In the genomic region with DNA sequence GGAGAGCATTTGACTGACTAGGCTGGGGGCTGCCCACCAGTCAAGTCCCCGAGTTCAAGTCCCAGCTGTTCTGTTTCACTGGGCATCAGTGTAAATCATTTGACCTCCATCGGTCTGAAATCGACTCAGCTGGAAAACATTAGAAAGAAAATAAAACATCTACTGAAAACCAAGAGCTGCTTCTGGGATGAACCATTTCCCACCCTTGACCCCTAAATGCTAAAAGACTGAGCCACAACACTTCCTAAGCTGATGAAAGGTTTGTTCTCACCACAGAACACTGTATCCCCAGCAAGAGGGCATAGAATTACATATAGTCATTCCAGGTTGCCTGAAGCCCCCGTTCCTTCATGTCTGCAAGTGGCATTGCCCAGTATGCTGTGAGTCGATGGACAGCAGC, we compare ENCODE assay signal across 13 cellular contexts.
DNase-seq lines count a peak whose midpoint lies in the region; ATAC-seq and TF ChIP-seq lines count a peak whose summit lies in the region.
"Had no signal": no experiment of that assay in that cellular context is flagged by ENCODE, and none has a peak within 500 bp of the region (broad histone marks: within the 10 kb centered on the region; RNA-seq: fewer than 3 reads in every experiment).

No MANE protein-coding gene starts in this region.

- ATAC-seq in WTC11 (no peak), right cardiac atrium (no peak), GM21528 (IDR thresholded peaks at IDR 0.05; ENCODE audit: low FRiP score, unreplicated experiment) (no peak)

- H3K27ac Mint-ChIP-seq in WTC11, result 0 out of 2 replicates have a peak overlapping the region, but pooled peaks have one; percentile 41

- H3K36me3 Mint-ChIP-seq in WTC11, result peaks cover 24% of the 10 kb centered on the region

- no peak overlapping the region for H3K4me3 ChIP-seq in right cardiac atrium (ENCODE audit: low read length)
- H3K4me3 ChIP-seq: gastrocnemius medialis, SJSA1 had no signal

- H3K4me1 Mint-ChIP-seq in WTC11, result peaks cover 22% of the 10 kb centered on the region

- no peaks in the 10 kb centered on the region for H3K27me3 Mint-ChIP-seq in WTC11 (ENCODE audit: low read depth)

- DNase-seq in GM04504 (ENCODE audit: low read depth) (peak; percentile 32), WTC11 (ENCODE audit: low spot score) (no peak), right cardiac atrium (no peak), stromal cell of bone marrow (ENCODE audit: low read depth) (peak; percentile 44), NCI-H146 treated with DMSO at 0.1 percent for 48 hours (lab: John Stamatoyannopoulos, UW; ENCODE audit: unreplicated experiment) (no peak), NCI-H146 (lab: John Stamatoyannopoulos, UW) (no peak)
- DNase-seq in NK-92 treated with Interleukin-12 subunit alpha and Interleukin-12 subunit beta, amount 100 ng/mL, for 24 hours (lab: John Stamatoyannopoulos, UW), result no peak
- DNase-seq: activated CD4-positive, alpha-beta T cell treated with anti-CD3 and anti-CD28 coated beads, Interleukin-2, amount 50 U/mL, for 4 hours; NCI-H446; stimulated activated CD4-positive, alpha-beta T cell treated with anti-CD3 and anti-CD28 coated beads, Interleukin-12 subunit alpha, Interleukin-12 subunit beta, amount 100 ng/mL, for 4 hours had no signal

- H3K27me3 ChIP-seq in right cardiac atrium (ENCODE audit: control insufficient read depth, insufficient read depth), result no peaks in the 10 kb centered on the region
- H3K27me3 ChIP-seq: gastrocnemius medialis, SJSA1 had no signal

- TF ChIP-seq CTCF in WTC11 (IDR thresholded peaks at IDR 0.05), result no peak

- H3K4me3 Mint-ChIP-seq in WTC11, result no peak overlapping the region

- peak overlapping the region; percentile 64 for H3K27ac ChIP-seq in right cardiac atrium (ENCODE audit: low read length)
- H3K27ac ChIP-seq: SJSA1 had no signal

- peaks cover 7% of the 10 kb centered on the region for H3K4me1 ChIP-seq in right cardiac atrium (ENCODE audit: control insufficient read depth, insufficient read depth, low read length)
- H3K4me1 ChIP-seq: gastrocnemius medialis had no signal

- no peaks in the 10 kb centered on the region for H3K9me3 Mint-ChIP-seq in WTC11

- H3K9me3 ChIP-seq in right cardiac atrium (ENCODE audit: control insufficient read depth, low read length), result no peaks in the 10 kb centered on the region
- H3K9me3 ChIP-seq: gastrocnemius medialis, SJSA1 had no signal

- intact Hi-C loops in right cardiac atrium (cut with DNase I), result loop anchor here (5.0 to 10.0 kb wide), 4 partner anchors 234 to 437 kb away; partner anchors contain the start of gene TAB2 (in 1 of the 4)

- POLR2A ChIA-PET in WTC11 (lab: Charles Lee), result interaction anchor here (0.5 kb wide), 1 partner anchor 674 kb away, joined by 4 read pairs; no protein-coding TSS in a partner anchor

- 68% methylated on average over 5 of the region's 5 CpGs for WGBS in right cardiac atrium

- CTCF ChIA-PET in WTC11 (lab: Charles Lee), result interaction anchor here (0.6 to 1.6 kb wide), 6 partner anchors 29 to 521 kb away, joined by 3 to 11 read pairs (median 5); no protein-coding TSS in a partner anchor

TF ChIP-seq in WTC11, 78 proteins besides CTCF, POLR2A, EP300 and RAD21:
- no peak for TF ChIP-seq IRF2 (CRISPR knock-in tag; IDR thresholded peaks at IDR 0.05; ENCODE audit: borderline replicate concordance, low read depth)
- no peak for TF ChIP-seq ZNF396 (CRISPR knock-in tag; IDR thresholded peaks at IDR 0.05; ENCODE audit: borderline replicate concordance)

Comparison
In these comparisons a context has a peak if more than half of its experiments do, and no peak if none do; other contexts are left out.
1. DNase-seq: peak in GM04504 (single experiment) and stromal cell of bone marrow (single experiment); none in WTC11 (single experiment), right cardiac atrium (0 of 3), NCI-H146 treated with DMSO at 0.1 percent for 48 hours (single experiment), NCI-H146 (single experiment) and NK-92 treated with Interleukin-12 subunit alpha and Interleukin-12 subunit beta, amount 100 ng/mL, for 24 hours (single experiment).